Comparison of ENCODE assay signal across 19 cellular contexts in the genomic region with DNA sequence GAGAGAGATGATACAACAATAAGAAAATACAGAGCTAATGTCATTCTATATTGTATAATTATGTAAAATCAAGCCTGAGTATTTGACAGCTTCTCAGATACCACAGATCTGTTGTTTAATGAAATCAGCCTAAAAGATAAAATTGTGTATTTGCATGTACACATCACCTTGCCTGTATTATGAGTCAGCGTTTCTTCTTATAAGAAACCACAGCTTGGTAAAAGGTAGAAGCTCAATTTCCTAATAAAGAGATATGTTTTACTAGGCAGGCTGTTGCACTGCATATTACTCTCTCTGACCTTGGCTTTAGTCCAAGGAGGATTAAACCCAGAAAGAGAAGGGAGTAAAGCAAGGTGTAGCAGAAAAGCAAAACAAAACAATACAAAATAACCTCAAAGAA.
DNase-seq lines count a peak whose midpoint lies in the region; ATAC-seq, FAIRE-seq and TF ChIP-seq lines count a peak whose summit lies in the region.
"Had no signal": no experiment of that assay in that cellular context is flagged by ENCODE, and none has a peak within 500 bp of the region (broad histone marks: within the 10 kb centered on the region; RNA-seq: fewer than 3 reads in every experiment).

No MANE protein-coding gene starts in this region.

- H3K36me3 Mint-ChIP-seq in astrocyte (ENCODE audit: low read depth, unreplicated experiment): no peaks in the 10 kb centered on the region
- H3K36me3 Mint-ChIP-seq in activated naive CD4-positive, alpha-beta T cell treated with anti-CD3 and anti-CD28 coated beads, Interleukin-2, amount 50 U/mL, for 72 hours: no peaks in the 10 kb centered on the region
- H3K36me3 Mint-ChIP-seq: CD4-positive, alpha-beta memory T cell had no signal

- ATAC-seq in omental fat pad (ENCODE audit: low FRiP score) (peak; percentile 52), HG03571 (IDR thresholded peaks at IDR 0.05; ENCODE audit: unreplicated experiment) (no peak)
- no peak for ATAC-seq in activated naive CD4-positive, alpha-beta T cell treated with anti-CD3 and anti-CD28 coated beads, Interleukin-2, amount 50 U/mL, for 72 hours
- ATAC-seq: K562, Panc1 had no signal

- peak; percentile 21 for DNase-seq in NCI-H82 (lab: John Stamatoyannopoulos, UW)
- no peak for DNase-seq in NCI-H82 treated with DMSO at 0.1 percent for 48 hours (lab: John Stamatoyannopoulos, UW; ENCODE audit: unreplicated experiment)
- DNase-seq in HT-29 (ENCODE audit: low spot score): peak; percentile 9
- peak; percentile 22 for DNase-seq in astrocyte (ENCODE audit: low read depth)
- DNase-seq in omental fat pad (ENCODE audit: low spot score): no peak
- no peak for DNase-seq in activated naive CD4-positive, alpha-beta T cell treated with anti-CD3 and anti-CD28 coated beads, Interleukin-2, amount 50 U/mL, for 72 hours (ENCODE audit: low spot score in 2 of 2)
- DNase-seq in GDM1 (lab: John Stamatoyannopoulos, UW): no peak
- DNase-seq: CD4-positive, alpha-beta memory T cell; DND-41; GM23248; HCEC 1CT; NCI-H187 treated with DMSO at 0.1 percent for 48 hours; NCI-H446 treated with DMSO at 0.1 percent for 48 hours had no signal

- H3K4me3 Mint-ChIP-seq in astrocyte (ENCODE audit: unreplicated experiment): no peak overlapping the region
- H3K4me3 Mint-ChIP-seq: CD4-positive, alpha-beta memory T cell; T-helper 2 cell treated with Interferon-gamma antibody and Interleukin-4, amounts not matched to agents 5 μg/mL and 100 μg/mL, for 36 hours had no signal

- no peak overlapping the region for H3K4me3 ChIP-seq in astrocyte (ENCODE audit: insufficient read depth, low read depth, low read length)
- H3K4me3 ChIP-seq: BLaER1, GM23248, K562, SJSA1 had no signal

- H3K27me3 Mint-ChIP-seq in astrocyte (ENCODE audit: low read depth, unreplicated experiment): no peaks in the 10 kb centered on the region
- H3K27me3 Mint-ChIP-seq: CD4-positive, alpha-beta memory T cell had no signal

- H3K4me1 Mint-ChIP-seq in astrocyte (ENCODE audit: low read depth, unreplicated experiment): peaks cover 16% of the 10 kb centered on the region
- H3K4me1 Mint-ChIP-seq: CD4-positive, alpha-beta memory T cell had no signal

- no peak for TF ChIP-seq CTCF in astrocyte (IDR thresholded peaks at IDR 0.05; ENCODE audit: insufficient read depth, low read depth, low read length)
- no peak for TF ChIP-seq CTCF in omental fat pad (IDR thresholded peaks at IDR 0.05)

- no peaks in the 10 kb centered on the region for H3K9me3 Mint-ChIP-seq in astrocyte (ENCODE audit: unreplicated experiment)
- peaks cover 0 to 4% of the 10 kb centered on the region in 2 donors for H3K9me3 Mint-ChIP-seq in activated naive CD4-positive, alpha-beta T cell treated with anti-CD3 and anti-CD28 coated beads, Interleukin-2, amount 50 U/mL, for 72 hours
- H3K9me3 Mint-ChIP-seq: T-helper 2 cell treated with Interferon-gamma antibody and Interleukin-4, amounts not matched to agents 5 μg/mL and 100 μg/mL, for 36 hours had no signal

- H3K4me2 ChIP-seq in astrocyte (ENCODE audit: low read length): no peak overlapping the region
- H3K4me2 ChIP-seq: BLaER1 had no signal

- no peak for FAIRE-seq in astrocyte (lab: Jason Lieb, UNC)
- FAIRE-seq: K562 had no signal

- no peak overlapping the region for H3K9ac ChIP-seq in astrocyte (ENCODE audit: low read length)
- H3K9ac ChIP-seq: BLaER1, GM23248 had no signal

- H4K20me1 ChIP-seq in astrocyte (ENCODE audit: insufficient read depth, low read length): no peaks in the 10 kb centered on the region
- H4K20me1 ChIP-seq: BLaER1 had no signal

- no peaks in the 10 kb centered on the region for H3K79me2 ChIP-seq in astrocyte (ENCODE audit: insufficient read depth, low read length)

- no peak overlapping the region for H3K27ac Mint-ChIP-seq in astrocyte (ENCODE audit: unreplicated experiment)
- no peak overlapping the region for H3K27ac Mint-ChIP-seq in activated naive CD4-positive, alpha-beta T cell treated with anti-CD3 and anti-CD28 coated beads, Interleukin-2, amount 50 U/mL, for 72 hours
- H3K27ac Mint-ChIP-seq: CD4-positive, alpha-beta memory T cell; T-helper 2 cell treated with Interferon-gamma antibody and Interleukin-4, amounts not matched to agents 5 μg/mL and 100 μg/mL, for 36 hours had no signal

- no peaks in the 10 kb centered on the region for H3K9me3 ChIP-seq in astrocyte (ENCODE audit: insufficient read depth, low read depth, low read length)
- H3K9me3 ChIP-seq: BLaER1, SJSA1 had no signal

- no peaks in the 10 kb centered on the region for H3K27me3 ChIP-seq in astrocyte (ENCODE audit: insufficient read depth, low read length)
- H3K27me3 ChIP-seq: BLaER1, SJSA1 had no signal

- no peak overlapping the region for H2AFZ ChIP-seq in astrocyte (ENCODE audit: low read depth, low read length)
- H2AFZ ChIP-seq: GM23248 had no signal

- no peaks in the 10 kb centered on the region for H3K4me1 ChIP-seq in astrocyte (ENCODE audit: insufficient read depth, low read length)
- H3K4me1 ChIP-seq: BLaER1, SJSA1 had no signal

- no peaks in the 10 kb centered on the region for H3K36me3 ChIP-seq in astrocyte (ENCODE audit: insufficient read depth, low read length)
- H3K36me3 ChIP-seq: BLaER1, SJSA1 had no signal

- no peak overlapping the region for H3K27ac ChIP-seq in astrocyte (ENCODE audit: low read depth, low read length)
- H3K27ac ChIP-seq: BLaER1, GM23248, SJSA1 had no signal

Comparison
In these comparisons a context has a peak if more than half of its experiments do, and no peak if none do; other contexts are left out.
1. DNase-seq: peak in NCI-H82 (single experiment), HT-29 (single experiment) and astrocyte (single experiment); none in NCI-H82 treated with DMSO at 0.1 percent for 48 hours (single experiment), omental fat pad (single experiment), activated naive CD4-positive, alpha-beta T cell treated with anti-CD3 and anti-CD28 coated beads, Interleukin-2, amount 50 U/mL, for 72 hours (0 of 2) and GDM1 (single experiment).